ENCODE assay signal across 1 cellular context in genomic region chr20:10660661-10661060, GRCh38.
TF ChIP-seq lines count a peak whose summit lies in the region.

No MANE protein-coding gene starts in this region.

TF ChIP-seq in HepG2, 621 proteins besides CTCF, POLR2A, EP300 and RAD21 (continued from another document):
- no peak for TF ChIP-seq TFDP1 (CRISPR knock-in tag; IDR thresholded peaks at IDR 0.05; ENCODE audit: borderline replicate concordance)
- TF ChIP-seq, protein P1, sequence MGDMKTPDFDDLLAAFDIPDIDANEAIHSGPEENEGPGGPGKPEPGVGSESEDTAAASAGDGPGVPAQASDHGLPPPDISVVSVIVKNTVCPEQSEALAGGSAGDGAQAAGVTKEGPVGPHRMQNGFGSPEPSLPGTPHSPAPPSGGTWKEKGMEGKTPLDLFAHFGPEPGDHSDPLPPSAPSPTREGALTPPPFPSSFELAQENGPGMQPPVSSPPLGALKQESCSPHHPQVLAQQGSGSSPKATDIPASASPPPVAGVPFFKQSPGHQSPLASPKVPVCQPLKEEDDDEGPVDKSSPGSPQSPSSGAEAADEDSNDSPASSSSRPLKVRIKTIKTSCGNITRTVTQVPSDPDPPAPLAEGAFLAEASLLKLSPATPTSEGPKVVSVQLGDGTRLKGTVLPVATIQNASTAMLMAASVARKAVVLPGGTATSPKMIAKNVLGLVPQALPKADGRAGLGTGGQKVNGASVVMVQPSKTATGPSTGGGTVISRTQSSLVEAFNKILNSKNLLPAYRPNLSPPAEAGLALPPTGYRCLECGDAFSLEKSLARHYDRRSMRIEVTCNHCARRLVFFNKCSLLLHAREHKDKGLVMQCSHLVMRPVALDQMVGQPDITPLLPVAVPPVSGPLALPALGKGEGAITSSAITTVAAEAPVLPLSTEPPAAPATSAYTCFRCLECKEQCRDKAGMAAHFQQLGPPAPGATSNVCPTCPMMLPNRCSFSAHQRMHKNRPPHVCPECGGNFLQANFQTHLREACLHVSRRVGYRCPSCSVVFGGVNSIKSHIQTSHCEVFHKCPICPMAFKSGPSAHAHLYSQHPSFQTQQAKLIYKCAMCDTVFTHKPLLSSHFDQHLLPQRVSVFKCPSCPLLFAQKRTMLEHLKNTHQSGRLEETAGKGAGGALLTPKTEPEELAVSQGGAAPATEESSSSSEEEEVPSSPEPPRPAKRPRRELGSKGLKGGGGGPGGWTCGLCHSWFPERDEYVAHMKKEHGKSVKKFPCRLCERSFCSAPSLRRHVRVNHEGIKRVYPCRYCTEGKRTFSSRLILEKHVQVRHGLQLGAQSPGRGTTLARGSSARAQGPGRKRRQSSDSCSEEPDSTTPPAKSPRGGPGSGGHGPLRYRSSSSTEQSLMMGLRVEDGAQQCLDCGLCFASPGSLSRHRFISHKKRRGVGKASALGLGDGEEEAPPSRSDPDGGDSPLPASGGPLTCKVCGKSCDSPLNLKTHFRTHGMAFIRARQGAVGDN (CRISPR knock-in tag; IDR thresholded peaks at IDR 0.05) = 0 out of 2 replicates have a peak, but pooled peaks have one; percentile 22
- 0 out of 2 replicates have a peak, but pooled peaks have one; percentile 47 for TF ChIP-seq ZC3H4 (CRISPR knock-in tag; IDR thresholded peaks at IDR 0.05; ENCODE audit: borderline replicate concordance)
- TF ChIP-seq, protein P2, sequence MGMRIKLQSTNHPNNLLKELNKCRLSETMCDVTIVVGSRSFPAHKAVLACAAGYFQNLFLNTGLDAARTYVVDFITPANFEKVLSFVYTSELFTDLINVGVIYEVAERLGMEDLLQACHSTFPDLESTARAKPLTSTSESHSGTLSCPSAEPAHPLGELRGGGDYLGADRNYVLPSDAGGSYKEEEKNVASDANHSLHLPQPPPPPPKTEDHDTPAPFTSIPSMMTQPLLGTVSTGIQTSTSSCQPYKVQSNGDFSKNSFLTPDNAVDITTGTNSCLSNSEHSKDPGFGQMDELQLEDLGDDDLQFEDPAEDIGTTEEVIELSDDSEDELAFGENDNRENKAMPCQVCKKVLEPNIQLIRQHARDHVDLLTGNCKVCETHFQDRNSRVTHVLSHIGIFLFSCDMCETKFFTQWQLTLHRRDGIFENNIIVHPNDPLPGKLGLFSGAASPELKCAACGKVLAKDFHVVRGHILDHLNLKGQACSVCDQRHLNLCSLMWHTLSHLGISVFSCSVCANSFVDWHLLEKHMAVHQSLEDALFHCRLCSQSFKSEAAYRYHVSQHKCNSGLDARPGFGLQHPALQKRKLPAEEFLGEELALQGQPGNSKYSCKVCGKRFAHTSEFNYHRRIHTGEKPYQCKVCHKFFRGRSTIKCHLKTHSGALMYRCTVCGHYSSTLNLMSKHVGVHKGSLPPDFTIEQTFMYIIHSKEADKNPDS (CRISPR knock-in tag; IDR thresholded peaks at IDR 0.05) = 0 out of 2 replicates have a peak, but pooled peaks have one; percentile 44
- TF ChIP-seq SOX5 (CRISPR knock-in tag; IDR thresholded peaks at IDR 0.05; ENCODE audit: borderline replicate concordance) = no peak
- 0 out of 2 replicates have a peak, but pooled peaks have one; percentile 40 for TF ChIP-seq SSRP1 (CRISPR knock-in tag; IDR thresholded peaks at IDR 0.05)
- no peak for TF ChIP-seq ZNF367 (CRISPR knock-in tag; IDR thresholded peaks at IDR 0.05; ENCODE audit: borderline replicate concordance)
- TF ChIP-seq MYC (CRISPR knock-in tag; IDR thresholded peaks at IDR 0.05; ENCODE audit: borderline replicate concordance) = no peak
- TF ChIP-seq TBX2 (CRISPR knock-in tag; IDR thresholded peaks at IDR 0.05; ENCODE audit: borderline replicate concordance) = no peak
- TF ChIP-seq KDM3A (CRISPR knock-in tag; IDR thresholded peaks at IDR 0.05; ENCODE audit: low read depth) = no peak
- no peak for TF ChIP-seq MAFF (IDR thresholded peaks at IDR 0.05; ENCODE audit: low read depth, low read length)
- TF ChIP-seq ZNF891 (CRISPR knock-in tag; IDR thresholded peaks at IDR 0.05) = 0 out of 2 replicates have a peak, but pooled peaks have one; percentile 9
- no peak for TF ChIP-seq SNAPC2 (CRISPR knock-in tag; IDR thresholded peaks at IDR 0.05)
- TF ChIP-seq POLR2G (IDR thresholded peaks at IDR 0.05; ENCODE audit: low read depth, low read length) = peak; percentile 50; the same call in 1 of the 2 replicates
- no peak for TF ChIP-seq CBX5 (CRISPR knock-in tag; IDR thresholded peaks at IDR 0.05; ENCODE audit: borderline replicate concordance)
- TF ChIP-seq ZNF501 (CRISPR knock-in tag; IDR thresholded peaks at IDR 0.05) = 0 out of 2 replicates have a peak, but pooled peaks have one; percentile 20
- no peak for TF ChIP-seq ZNF547 (CRISPR knock-in tag; IDR thresholded peaks at IDR 0.05)
